8 cellular contexts compared by ENCODE assay signal in the genomic region with DNA sequence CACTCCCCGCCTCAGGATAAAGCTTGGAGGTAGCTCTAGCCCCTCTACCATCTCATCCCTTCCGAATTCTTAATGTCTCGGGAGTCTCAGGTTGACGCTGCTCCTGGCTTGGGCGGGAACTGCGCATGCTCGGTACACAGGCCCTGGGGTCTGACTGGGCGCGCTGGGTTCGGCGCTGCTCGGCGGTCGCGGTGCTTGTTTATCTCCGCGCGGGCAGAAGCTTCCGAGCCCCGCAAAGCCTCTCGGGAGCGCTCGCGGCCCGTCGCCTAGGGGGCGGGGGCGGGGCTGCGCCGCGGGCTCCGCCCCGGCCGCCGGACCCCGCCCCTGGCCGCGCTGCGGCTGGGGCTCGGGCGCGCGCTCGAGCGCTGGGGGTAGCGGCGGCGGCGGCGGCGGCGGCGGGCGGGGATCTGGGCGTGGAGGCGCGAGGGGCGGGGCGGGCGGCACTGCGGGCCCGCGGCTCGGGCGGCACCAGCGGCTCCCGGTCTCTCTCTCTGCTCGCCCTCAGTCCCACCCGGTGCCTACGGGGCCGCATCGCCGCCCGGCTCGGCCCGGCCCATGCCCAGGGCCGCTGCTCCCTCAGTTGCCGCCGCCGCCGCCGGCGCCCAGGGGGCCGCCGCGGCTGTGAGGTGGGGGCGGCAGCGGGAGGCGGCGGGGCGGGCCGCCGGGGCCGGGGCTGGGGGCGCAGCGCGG. TPM values are rescaled to one million over a fixed set of nuclear protein-coding genes. Genes with fewer than 3 reads are reported as not detected.
A peak's percentile ranks its signal among the peaks of the same experiment; 100 is the strongest.
DNase-seq lines count a peak whose midpoint lies in the region; ATAC-seq, FAIRE-seq and TF ChIP-seq lines count a peak whose summit lies in the region.

RAP2A (plus strand) TSS at position 443 of the 690 bp plus-strand sequence. CDS start 302 bp downstream, outside the sequence.

- H3K9ac ChIP-seq in endothelial cell of umbilical vein (replicated peaks; ENCODE audit: extremely low read depth, insufficient read depth, low read length): peak within 1 kb of the TSS; percentile 95

- H3K79me2 ChIP-seq in OCI-LY7 (ENCODE audit: insufficient read depth, low read depth, low read length): peaks cover 28% of the 10 kb centered on the region; the same call in 1 of the 2 replicates
- H3K79me2 ChIP-seq in endothelial cell of umbilical vein (ENCODE audit: control insufficient read depth, insufficient read depth, low read length): peaks cover 39% of the 10 kb centered on the region

- no TSS peak for BruUV-seq in Caco-2 (replicated peaks; lab: Mats Ljungman, UMichigan)
- BruUV-seq in OCI-LY7 (replicated peaks; lab: Mats Ljungman, UMichigan): no TSS peak
- no TSS peak for BruUV-seq in endothelial cell of umbilical vein (replicated peaks; lab: Mats Ljungman, UMichigan)

- H3K27ac ChIP-seq in OCI-LY7 (ENCODE audit: low read depth, low read length, poor library complexity, severe bottlenecking) (peak within 1 kb of the TSS; percentile 91), endothelial cell of umbilical vein (ENCODE audit: insufficient read depth, low read depth, low read length) (peak within 1 kb of the TSS; percentile 95)

- peak; percentile 42 for ATAC-seq in GM21515 (IDR thresholded peaks at IDR 0.05; ENCODE audit: unreplicated experiment)

- dilution Hi-C loops in endothelial cell of umbilical vein (cut with MboI; ENCODE audit: extremely low pct_ligation_motif_present, low sequenced_read_pairs): no loop called here

- no peaks in the 10 kb centered on the region for H3K4me1 Mint-ChIP-seq in Caco-2 (ENCODE audit: low read depth, unreplicated experiment)

- H3K9me2 ChIP-seq in OCI-LY7 (ENCODE audit: insufficient read depth, low read length): no peaks in the 10 kb centered on the region

- intact Hi-C loops in Caco-2 (cut with micrococcal nuclease; ENCODE audit: unreplicated experiment): loop anchor here (1.0 to 5.0 kb wide), 7 partner anchors 73 to 1381 kb away; partner anchors contain the start of gene UGGT2
- intact Hi-C loops in OCI-LY7 (cut with micrococcal nuclease; ENCODE audit: unreplicated experiment): loop anchor here (2.0 to 10.0 kb wide), 3 partner anchors 209 to 1141 kb away; partner anchors contain the start of genes IPO5 and STK24
- intact Hi-C loops in endothelial cell of umbilical vein (cut with micrococcal nuclease): loop anchor here (1.0 to 10.0 kb wide), 9 partner anchors 135 to 1379 kb away; partner anchors contain the start of genes MBNL2 and UGGT2

- H3K4me3 Mint-ChIP-seq in Caco-2 (ENCODE audit: unreplicated experiment): peak within 1 kb of the TSS; percentile 94

- POLR2A ChIA-PET in Caco-2 (lab: Charles Lee): interaction anchor here (0.9 to 1.4 kb wide), 2 partner anchors 15 to 1381 kb away, joined by 5 to 10 read pairs; partner anchors contain the start of gene UGGT2
- POLR2A ChIA-PET in OCI-LY7 (lab: Charles Lee): interaction anchor here (1.2 to 1.5 kb wide), 3 partner anchors 8 to 208 kb away, joined by 4 to 5 read pairs (median 5); no protein-coding TSS in a partner anchor
- POLR2A ChIA-PET in endothelial cell of umbilical vein (lab: Charles Lee): interaction anchor here (0.9 to 1.2 kb wide), 2 partner anchors 18 to 46 kb away, joined by 3 read pairs; no protein-coding TSS in a partner anchor

- H3K27me3 Mint-ChIP-seq in Caco-2 (ENCODE audit: insufficient read depth, unreplicated experiment): peaks cover 4% of the 10 kb centered on the region

- H3K27ac Mint-ChIP-seq in Caco-2 (ENCODE audit: unreplicated experiment): peak within 1 kb of the TSS; percentile 98

- H3K36me3 Mint-ChIP-seq in Caco-2 (ENCODE audit: insufficient read depth, unreplicated experiment): peaks cover 17% of the 10 kb centered on the region

- no peaks in the 10 kb centered on the region for H3K9me3 Mint-ChIP-seq in Caco-2 (ENCODE audit: unreplicated experiment)

- H4K20me1 ChIP-seq in OCI-LY7 (ENCODE audit: insufficient read depth, low read length) (no peaks in the 10 kb centered on the region), endothelial cell of umbilical vein (replicated peaks; ENCODE audit: control insufficient read depth, extremely low read depth, insufficient read depth, low read length) (no peaks in the 10 kb centered on the region)

- FAIRE-seq in endothelial cell of umbilical vein (lab: Jason Lieb, UNC): peak; percentile 62

- peak within 1 kb of the TSS; percentile 93 for H2AFZ ChIP-seq in OCI-LY7 (ENCODE audit: low read length)
- peak within 1 kb of the TSS; percentile 94 for H2AFZ ChIP-seq in endothelial cell of umbilical vein (ENCODE audit: low read depth, low read length)

- TF ChIP-seq CTCF in Caco-2 (IDR thresholded peaks at IDR 0.05; ENCODE audit: insufficient read depth in 1 of 2, low read depth in 1 of 2, low read length in 1 of 2, severe bottlenecking in 1 of 2, unreplicated experiment in 1 of 2): no peak
- TF ChIP-seq CTCF in OCI-LY7 (conservative IDR thresholded peaks at IDR 0.05; ENCODE audit: low read length): no peak
- TF ChIP-seq CTCF in endothelial cell of umbilical vein (IDR thresholded peaks at IDR 0.05; ENCODE audit: extremely low read depth in 1 of 2, insufficient read depth in 1 of 2, low read depth in 1 of 2, low read length in 2 of 2): no peak

- CTCF ChIA-PET in Caco-2 (lab: Charles Lee) (interaction anchor here (0.9 to 2.1 kb wide), 6 partner anchors 15 to 416 kb away, joined by 4 to 7 read pairs (median 7); no protein-coding TSS in a partner anchor), OCI-LY7 (lab: Charles Lee; ENCODE audit: unreplicated experiment) (no interaction called here), endothelial cell of umbilical vein (lab: Charles Lee) (interaction anchor here (1.0 to 2.4 kb wide), 8 partner anchors 10 to 416 kb away, joined by 3 to 16 read pairs (median 6); no protein-coding TSS in a partner anchor)

- peak within 1 kb of the TSS; percentile 76 for H3K4me3 ChIP-seq in Caco-2 (ENCODE audit: low read depth, low read length)
- H3K4me3 ChIP-seq in OCI-LY7 (ENCODE audit: low read depth, low read length, poor library complexity, severe bottlenecking): peak within 1 kb of the TSS; percentile 85
- peak within 1 kb of the TSS; percentile 77 to 92 (median 80) for H3K4me3 ChIP-seq in endothelial cell of umbilical vein (replicated peaks in 1 of 3; ENCODE audit: insufficient read depth in 1 of 3, low read depth in 1 of 3, low read length in 3 of 3)
- H3K4me3 ChIP-seq in mononuclear cell (ENCODE audit: low read length): peak within 1 kb of the TSS; percentile 97

- H3K27me3 ChIP-seq in Caco-2 (replicated peaks; ENCODE audit: control insufficient read depth, insufficient read depth, low read length): no peaks in the 10 kb centered on the region
- H3K27me3 ChIP-seq in endothelial cell of umbilical vein (ENCODE audit: control insufficient read depth in 2 of 2, insufficient read depth in 2 of 2, low read length in 2 of 2): no peaks in the 10 kb centered on the region
- no peaks in the 10 kb centered on the region for H3K27me3 ChIP-seq in mononuclear cell (ENCODE audit: insufficient read depth, low read length)

- H3K9me3 ChIP-seq in Caco-2 (no peaks in the 10 kb centered on the region), OCI-LY7 (ENCODE audit: low read length) (no peaks in the 10 kb centered on the region), endothelial cell of umbilical vein (replicated peaks; ENCODE audit: control insufficient read depth, insufficient read depth, low read length) (no peaks in the 10 kb centered on the region), mononuclear cell (ENCODE audit: low read depth, low read length) (no peaks in the 10 kb centered on the region)

- H3K4me2 ChIP-seq in OCI-LY7 (ENCODE audit: low read length): peak within 1 kb of the TSS; percentile 98
- peak within 1 kb of the TSS; percentile 94 for H3K4me2 ChIP-seq in endothelial cell of umbilical vein (ENCODE audit: insufficient read depth, low read length)

- peak; percentile 61 for TF ChIP-seq POLR2A in endothelial cell of umbilical vein (IDR thresholded peaks at IDR 0.05; ENCODE audit: low read depth, low read length)

- DNase-seq in Caco-2: peak; percentile 91 to 93
- DNase-seq in HuH-7 (ENCODE audit: low spot score): peak; percentile 26
- DNase-seq in OCI-LY7 (ENCODE audit: low spot score): peak; percentile 84
- peak; percentile 83 for DNase-seq in activated T-cell treated with anti-CD3 and anti-CD28 coated beads for 1 hour (ENCODE audit: low read depth)
- peak; percentile 93 for DNase-seq in endothelial cell of umbilical vein (ENCODE audit: low read depth, low spot score)
- DNase-seq in stimulated activated CD8-positive, alpha-beta memory T cell treated with anti-CD3 and anti-CD28 coated beads, Interleukin-2, amount 100 ng/mL, for 48 hours (ENCODE audit: low read depth in 2 of 2): peak; percentile 81 to 83

- no peaks in the 10 kb centered on the region for H3K36me3 ChIP-seq in Caco-2 (ENCODE audit: control insufficient read depth, insufficient read depth, low read length)
- H3K36me3 ChIP-seq in OCI-LY7 (ENCODE audit: insufficient read depth, low read length): no peaks in the 10 kb centered on the region
- H3K36me3 ChIP-seq in endothelial cell of umbilical vein (ENCODE audit: control insufficient read depth in 2 of 2, extremely low read depth in 1 of 2, insufficient read depth in 2 of 2, low read length in 2 of 2): no peaks in the 10 kb centered on the region

- H3K4me1 ChIP-seq in Caco-2 (peaks cover 8% of the 10 kb centered on the region), OCI-LY7 (ENCODE audit: insufficient read depth, low read length, poor library complexity, severe bottlenecking) (peaks cover 20% of the 10 kb centered on the region), endothelial cell of umbilical vein (ENCODE audit: control insufficient read depth, extremely low read depth, insufficient read depth, low read length) (peaks cover 23% of the 10 kb centered on the region), mononuclear cell (ENCODE audit: insufficient read depth, low read length) (peaks cover 16% of the 10 kb centered on the region)

- no peaks in the 10 kb centered on the region for H3K9me1 ChIP-seq in endothelial cell of umbilical vein (replicated peaks; ENCODE audit: control insufficient read depth, extremely low read depth, insufficient read depth, low read length)

TF ChIP-seq in endothelial cell of umbilical vein, 7 proteins besides CTCF, POLR2A, EP300 and RAD21 (continues in another document):
- TF ChIP-seq MYC (IDR thresholded peaks at IDR 0.05; ENCODE audit: low read depth, low read length) (no peak), JUN (IDR thresholded peaks at IDR 0.05; ENCODE audit: borderline replicate concordance, insufficient read depth, insufficient read length, low read depth) (no peak)

RNA-seq across cellular contexts. Expression of gene RAP2A, which starts in this region (rescaled TPM):
- total RNA-seq in Caco-2 (2022) (19.7 and 22.4 TPM in 2 replicates), OCI-LY7 (2022) (15.4 and 15.9 TPM in 2 replicates), endothelial cell of umbilical vein (40.0 and 44.4 TPM in 2 replicates), mononuclear cell (10.0 TPM)
- 8.2 and 9.2 TPM in 2 replicates for total RNA-seq in OCI-LY7 (2014; rRNA removed; shearing (Covaris generic))
- 6.1 and 7.8 TPM in 2 replicates for polyA plus RNA-seq in endothelial cell of umbilical vein
- polyA plus RNA-seq in endothelial cell of umbilical vein (2011; cell fraction: cytosol; rRNA removed): 8.2 and 9.3 TPM in 2 replicates
- polyA plus RNA-seq in endothelial cell of umbilical vein (2011; cell fraction: nucleus; rRNA removed): 7.0 and 8.3 TPM in 2 replicates
- 27.5 and 29.0 TPM in 2 replicates for polyA plus RNA-seq in endothelial cell of umbilical vein (2012)
- 41.8 and 70.3 TPM in 2 replicates for polyA minus RNA-seq in endothelial cell of umbilical vein
- 22.0 TPM for polyA minus RNA-seq in endothelial cell of umbilical vein (2011; cell fraction: cytosol; rRNA and poly(A)+ RNA removed)
- 15.9 and 20.7 TPM in 2 replicates for polyA minus RNA-seq in endothelial cell of umbilical vein (2011; cell fraction: nucleus; rRNA and poly(A)+ RNA removed)

Comparison
In these comparisons a context has a peak if more than half of its experiments do, and no peak if none do; other contexts are left out.
1. Peak in every context shown above with its lines: DNase-seq, ATAC-seq, H3K4me3 ChIP-seq and H3K27ac ChIP-seq.
2. DNase-seq: peak in every context shown above with its lines; median percentile 93 in endothelial cell of umbilical vein; 92 in Caco-2; 84 in OCI-LY7; 83 in activated T-cell treated with anti-CD3 and anti-CD28 coated beads for 1 hour; 82 in stimulated activated CD8-positive, alpha-beta memory T cell treated with anti-CD3 and anti-CD28 coated beads, Interleukin-2, amount 100 ng/mL, for 48 hours; 26 in HuH-7.